Comparison of ENCODE assay signal across 8 cellular contexts in the genomic region with DNA sequence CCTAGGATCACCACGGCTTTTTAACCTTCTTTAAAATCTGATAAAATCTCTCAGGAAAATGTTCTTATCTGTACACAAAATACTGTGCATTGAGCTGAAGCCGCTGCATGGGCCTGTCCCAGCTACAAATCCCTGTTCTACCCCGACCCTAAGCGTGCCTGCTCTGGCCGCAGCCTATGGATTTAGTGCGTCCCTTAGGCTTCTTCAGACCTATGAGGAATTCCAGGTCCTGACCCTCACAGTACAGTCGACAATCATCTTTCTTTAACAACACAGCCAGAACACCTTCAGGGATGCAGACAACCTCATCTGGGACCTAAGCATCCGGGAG. TPM values are rescaled to one million over a fixed set of nuclear protein-coding genes. Genes with fewer than 3 reads are reported as not detected.
DNase-seq lines count a peak whose midpoint lies in the region; ATAC-seq and TF ChIP-seq lines count a peak whose summit lies in the region.

No MANE protein-coding gene starts in this region.

- H3K27ac ChIP-seq in HUES64 (ENCODE audit: low read depth, low read length) (no peak overlapping the region; the same call in 1 of the 2 replicates), osteoblast (ENCODE audit: low read depth, low read length) (no peak overlapping the region)

- H3K79me2 ChIP-seq in osteoblast (ENCODE audit: insufficient read depth, low read length), result peaks cover 27% of the 10 kb centered on the region

- peaks cover 7% of the 10 kb centered on the region for H3K36me3 ChIP-seq in HUES64 (ENCODE audit: insufficient read depth, low read length)
- no peaks in the 10 kb centered on the region for H3K36me3 ChIP-seq in osteoblast (ENCODE audit: insufficient read depth, low read length)

- TF ChIP-seq CTCF in brain (conservative IDR thresholded peaks at IDR 0.05) (no peak), osteoblast (IDR thresholded peaks at IDR 0.05; ENCODE audit: extremely low read depth, low read depth, low read length) (no peak)

- H3K4me2 ChIP-seq in osteoblast (ENCODE audit: insufficient read depth, low read length), result peak overlapping the region; percentile 66

- peak; percentile 3 for ATAC-seq in GM19025 (IDR thresholded peaks at IDR 0.05; ENCODE audit: low read depth, unreplicated experiment)
- ATAC-seq in HG03280 (IDR thresholded peaks at IDR 0.05; ENCODE audit: unreplicated experiment), result no peak

- peaks cover 6% of the 10 kb centered on the region for H3K36me3 Mint-ChIP-seq in brain

- peaks cover 10% of the 10 kb centered on the region for H3K4me1 ChIP-seq in HUES64 (ENCODE audit: insufficient read depth, low read length)
- H3K4me1 ChIP-seq in osteoblast (ENCODE audit: insufficient read depth, low read length), result peaks cover 20% of the 10 kb centered on the region

- H3K9ac ChIP-seq in HUES64 (ENCODE audit: low read depth, low read length), result no peak overlapping the region

- peak overlapping the region; percentile 89 for H3K4me3 ChIP-seq in HUES64 (ENCODE audit: low read length)
- peak overlapping the region; percentile 99 for H3K4me3 ChIP-seq in osteoblast (ENCODE audit: insufficient read depth, low read length)

- DNase-seq in osteoblast (ENCODE audit: insufficient read length, low spot score, missing footprints) (no peak), cerebellar nuclear complex (lab: John Stamatoyannopoulos, UW) (no peak), NCI-H774 (lab: John Stamatoyannopoulos, UW) (no peak), KG1 (lab: John Stamatoyannopoulos, UW) (no peak)

- no peaks in the 10 kb centered on the region for H3K9me3 Mint-ChIP-seq in brain

- H3K4me3 Mint-ChIP-seq in brain, result peak overlapping the region in 4 of 5 experiments; percentile 92 to 97 (median 94)

- H4K20me1 ChIP-seq in osteoblast (ENCODE audit: insufficient read depth, low read length), result no peaks in the 10 kb centered on the region

- peak overlapping the region; percentile 89 to 96 (median 92) for H3K27ac Mint-ChIP-seq in brain

- peaks cover 5% of the 10 kb centered on the region for H3K27me3 Mint-ChIP-seq in brain

- H3K4me1 Mint-ChIP-seq in brain, result peaks cover 40% of the 10 kb centered on the region

- H3K9me3 ChIP-seq in HUES64 (ENCODE audit: insufficient read depth, low read depth, low read length) (no peaks in the 10 kb centered on the region), osteoblast (ENCODE audit: low read depth, low read length) (no peaks in the 10 kb centered on the region)

- WGBS in HUES64, result 51% methylated on average over 8 of the region's 8 CpGs

- H2AFZ ChIP-seq in osteoblast (ENCODE audit: low read length), result peak overlapping the region; percentile 97

- no peaks in the 10 kb centered on the region for H3K27me3 ChIP-seq in HUES64 (ENCODE audit: insufficient read depth, low read length)
- H3K27me3 ChIP-seq in osteoblast (ENCODE audit: insufficient read depth, low read length), result peaks cover 3% of the 10 kb centered on the region

RNA-seq across cellular contexts. Expression of a gene that starts 0.5 kb away (rescaled TPM):
- polyA plus RNA-seq in HUES64 (2013, experiment 1 of 2), result 17.7 TPM
- polyA plus RNA-seq in HUES64 (2013, experiment 2 of 2), result 17.6 TPM
- polyA plus RNA-seq in brain (ENCODE audit: insufficient read depth, low read depth, low replicate concordance), result 7.8 TPM
- total RNA-seq in osteoblast, result 8.3 and 9.1 TPM in 2 replicates

RNA-seq across cellular contexts. Expression of a gene that starts 1.9 kb away (rescaled TPM):
- 44.8 TPM for polyA plus RNA-seq in HUES64 (2013, experiment 1 of 2)
- polyA plus RNA-seq in HUES64 (2013, experiment 2 of 2), result 51.1 TPM
- 22.8 TPM for polyA plus RNA-seq in brain (ENCODE audit: insufficient read depth, low read depth, low replicate concordance)
- 2.7 and 3.3 TPM in 2 replicates for total RNA-seq in osteoblast

RNA-seq across cellular contexts. Expression of a gene that starts 28.5 kb away (rescaled TPM):
- 129 TPM for polyA plus RNA-seq in HUES64 (2013, experiment 1 of 2)
- 153 TPM for polyA plus RNA-seq in HUES64 (2013, experiment 2 of 2)
- polyA plus RNA-seq in brain (ENCODE audit: insufficient read depth, low read depth, low replicate concordance), result 131 TPM
- total RNA-seq in osteoblast, result 96.6 and 109 TPM in 2 replicates

RNA-seq across cellular contexts. Expression of a gene that starts 37.0 kb away (rescaled TPM):
- polyA plus RNA-seq in HUES64 (2013, experiment 1 of 2), result 39.8 TPM
- polyA plus RNA-seq in HUES64 (2013, experiment 2 of 2), result 33.8 TPM
- 31.7 TPM for polyA plus RNA-seq in brain (ENCODE audit: insufficient read depth, low read depth, low replicate concordance)
- total RNA-seq in osteoblast, result 59.4 and 79.3 TPM in 2 replicates

RNA-seq across cellular contexts. Expression of a gene that starts 37.8 kb away (rescaled TPM):
- polyA plus RNA-seq in HUES64 (2013, experiment 1 of 2), result 0.45 TPM
- 0.32 TPM for polyA plus RNA-seq in HUES64 (2013, experiment 2 of 2)
- not detected for polyA plus RNA-seq in brain (ENCODE audit: insufficient read depth, low read depth, low replicate concordance)
- 0.36 TPM in 1 of 2 replicates, not detected in the other for total RNA-seq in osteoblast
